1 cellular context compared by ENCODE assay signal in genomic region chr19:383922-384800, GRCh38.
TF ChIP-seq lines count a peak whose summit lies in the region.

No MANE protein-coding gene starts in this region.

TF ChIP-seq in H1, 55 proteins besides CTCF, POLR2A, EP300 and RAD21:
- TF ChIP-seq CREB1 (IDR thresholded peaks at IDR 0.05): 0 out of 2 replicates have a peak, but pooled peaks have one; percentile 12
- no peak; the same call in 1 of the 2 replicates for TF ChIP-seq MAX (IDR thresholded peaks at IDR 0.05)
- TF ChIP-seq CHD7 (IDR thresholded peaks at IDR 0.05; ENCODE audit: insufficient replicate concordance, low read length): no peak
- TF ChIP-seq E2F6 (IDR thresholded peaks at IDR 0.05): 0 out of 2 replicates have a peak, but pooled peaks have one; percentile 23
- peak; percentile 36 for TF ChIP-seq TAF7 (optimal IDR thresholded peaks at IDR 0.05; ENCODE audit: borderline replicate concordance, low read depth, low read length)
